In genomic region chr5:136073714-136074113, GRCh38 we compare ENCODE assay signal across 1 cellular context.
A peak's percentile ranks its signal among the peaks of the same experiment; 100 is the strongest.
TF ChIP-seq lines count a peak whose summit lies in the region.

No MANE protein-coding gene starts in this region.

TF ChIP-seq in GM12878, 131 proteins besides CTCF, POLR2A, EP300 and RAD21:
- no peak for TF ChIP-seq SKIL (IDR thresholded peaks at IDR 0.05; ENCODE audit: low read depth, poor library complexity, severe bottlenecking)
- peak; percentile 57; the same call in 1 of the 2 replicates for TF ChIP-seq DPF2 (IDR thresholded peaks at IDR 0.05)
- TF ChIP-seq IKZF2 (IDR thresholded peaks at IDR 0.05): peak; percentile 19 to 31; a peak in 2 of 4 replicates
- TF ChIP-seq ZBTB40 (IDR thresholded peaks at IDR 0.05; ENCODE audit: borderline replicate concordance): no peak
- TF ChIP-seq SIN3A (IDR thresholded peaks at IDR 0.05; ENCODE audit: low read depth, low read length): no peak
- TF ChIP-seq IRF4 (IDR thresholded peaks at IDR 0.05; ENCODE audit: low read depth, low read length): no peak
- no peak for TF ChIP-seq IRF3 (IDR thresholded peaks at IDR 0.05)
- peak; percentile 36; the same call in 1 of the 2 replicates for TF ChIP-seq RELB (IDR thresholded peaks at IDR 0.05; ENCODE audit: low read depth)
- TF ChIP-seq IKZF1 (conservative IDR thresholded peaks at IDR 0.05): peak; percentile 62
- peak; percentile 48; the same call in 1 of the 2 replicates for TF ChIP-seq TCF12 (IDR thresholded peaks at IDR 0.05; ENCODE audit: low read depth, low read length)
- no peak for TF ChIP-seq CUX1 (IDR thresholded peaks at IDR 0.05; ENCODE audit: insufficient replicate concordance, low read depth, low read length)
- no peak for TF ChIP-seq IRF5 (IDR thresholded peaks at IDR 0.05; ENCODE audit: borderline replicate concordance)
- TF ChIP-seq MTA2 (IDR thresholded peaks at IDR 0.05; ENCODE audit: low read depth): peak; percentile 23; the same call in 1 of the 2 replicates
- 0 out of 2 replicates have a peak, but pooled peaks have one; percentile 6 for TF ChIP-seq RUNX3 (IDR thresholded peaks at IDR 0.05; ENCODE audit: low read length)
- peak; percentile 57 for TF ChIP-seq PKNOX1 (IDR thresholded peaks at IDR 0.05)
- 0 out of 2 replicates have a peak, but pooled peaks have one; percentile 14 for TF ChIP-seq BMI1 (IDR thresholded peaks at IDR 0.05; ENCODE audit: borderline replicate concordance)
- peak; percentile 59; the same call in 1 of the 2 replicates for TF ChIP-seq GATAD2B (conservative IDR thresholded peaks at IDR 0.05; ENCODE audit: low read depth)
- TF ChIP-seq ZNF622 (IDR thresholded peaks at IDR 0.05): no peak
- TF ChIP-seq SMARCA5 (IDR thresholded peaks at IDR 0.05): 0 out of 2 replicates have a peak, but pooled peaks have one; percentile 14
- no peak for TF ChIP-seq BCLAF1 (IDR thresholded peaks at IDR 0.05)
- TF ChIP-seq PAX5 (IDR thresholded peaks at IDR 0.05; ENCODE audit: borderline replicate concordance, low read depth, low read length): no peak
- peak; percentile 94 for TF ChIP-seq MEF2B (IDR thresholded peaks at IDR 0.05; ENCODE audit: partially characterized antibody, poor library complexity, severe bottlenecking)
- peak; percentile 62; the same call in 1 of the 2 replicates for TF ChIP-seq RB1 (IDR thresholded peaks at IDR 0.05; ENCODE audit: borderline replicate concordance)
- peak; percentile 49 to 84; a peak in 2 of 4 replicates for TF ChIP-seq BHLHE40 (IDR thresholded peaks at IDR 0.05; ENCODE audit: borderline replicate concordance in 1 of 2, low read depth in 2 of 2, low read length in 1 of 2)
TF ChIP-seq in GM12878: peak in this region for 14.
